Comparison of ENCODE assay signal across 1 cellular context in the genomic region with DNA sequence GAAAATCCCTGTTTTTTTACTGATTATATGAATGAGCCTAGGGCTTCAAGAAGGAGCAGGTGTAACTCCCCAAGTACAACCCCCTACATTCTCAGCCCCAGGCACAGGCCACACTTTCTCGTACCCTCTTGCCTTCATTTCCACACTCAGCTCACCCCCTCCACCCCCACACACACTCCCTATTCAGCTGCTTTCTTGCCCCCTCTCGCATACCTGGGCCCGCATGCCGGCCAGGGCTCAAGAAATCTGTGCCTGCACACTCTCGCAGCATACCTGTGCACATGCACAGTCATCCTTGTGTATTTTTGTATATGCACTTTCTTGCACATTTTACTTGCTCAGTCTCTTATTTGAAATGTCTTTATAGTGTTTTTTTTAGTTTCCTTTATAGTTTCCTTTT.
TF ChIP-seq lines count a peak whose summit lies in the region.

No MANE protein-coding gene starts in this region.

TF ChIP-seq in endothelial cell of umbilical vein, 7 proteins besides CTCF, POLR2A, EP300 and RAD21 (continued from another document):
- no peak for TF ChIP-seq FOS (IDR thresholded peaks at IDR 0.05; ENCODE audit: borderline replicate concordance, insufficient read depth, low read length)
